25 cellular contexts compared by ENCODE assay signal in genomic region chr4:100289530-100289888, GRCh38.
DNase-seq lines count a peak whose midpoint lies in the region; ATAC-seq, FAIRE-seq and TF ChIP-seq lines count a peak whose summit lies in the region.
"Had no signal": no experiment of that assay in that cellular context is flagged by ENCODE, and none has a peak within 500 bp of the region (broad histone marks: within the 10 kb centered on the region; RNA-seq: fewer than 3 reads in every experiment).

No MANE protein-coding gene starts in this region.

- H2AK9ac ChIP-seq in IMR-90 (replicated peaks; ENCODE audit: low read depth, low read length, poor library complexity) = no peak overlapping the region

- H3K9me3 ChIP-seq in IMR-90 (ENCODE audit: control insufficient read depth, insufficient read depth, low read length) = no peaks in the 10 kb centered on the region
- no peaks in the 10 kb centered on the region for H3K9me3 ChIP-seq in keratinocyte (ENCODE audit: control insufficient read depth, low read depth, low read length)
- no peaks in the 10 kb centered on the region for H3K9me3 ChIP-seq in neuronal stem cell (replicated peaks in 1 of 2; ENCODE audit: control insufficient read depth in 2 of 2, insufficient read depth in 1 of 2, low read depth in 1 of 2, low read length in 2 of 2)
- H3K9me3 ChIP-seq in effector memory CD4-positive, alpha-beta T cell (ENCODE audit: control insufficient read depth, low read length) = no peaks in the 10 kb centered on the region
- H3K9me3 ChIP-seq: upper lobe of right lung had no signal

- POLR2A ChIA-PET in IMR-90 (lab: Charles Lee; ENCODE audit: unreplicated experiment) = no interaction called here

- H3K4me1 ChIP-seq in IMR-90 (ENCODE audit: control insufficient read depth, insufficient read depth, low read length) = peaks cover 9% of the 10 kb centered on the region
- H3K4me1 ChIP-seq in keratinocyte (ENCODE audit: control insufficient read depth, extremely low read depth, insufficient read depth, low read length) = peaks cover 36% of the 10 kb centered on the region
- peaks cover 0 to 7% of the 10 kb centered on the region in 2 donors for H3K4me1 ChIP-seq in neuronal stem cell (ENCODE audit: control insufficient read depth in 2 of 2, insufficient read depth in 1 of 2, low read depth in 1 of 2, low read length in 2 of 2)
- no peaks in the 10 kb centered on the region for H3K4me1 ChIP-seq in effector memory CD4-positive, alpha-beta T cell (ENCODE audit: control insufficient read depth, insufficient read depth, low read length, poor library complexity, severe bottlenecking)
- H3K4me1 ChIP-seq: upper lobe of right lung had no signal

- H4K20me1 ChIP-seq in IMR-90 (ENCODE audit: insufficient read depth, low read length) = no peaks in the 10 kb centered on the region
- H4K20me1 ChIP-seq in keratinocyte (ENCODE audit: control insufficient read depth, extremely low read depth, insufficient read depth, low read length) = no peaks in the 10 kb centered on the region

- H3K4me2 ChIP-seq in IMR-90 (ENCODE audit: low read depth, low read length) = no peak overlapping the region
- H3K4me2 ChIP-seq in keratinocyte (ENCODE audit: control insufficient read depth, extremely low read depth, insufficient read depth, low read depth, low read length) = no peak overlapping the region
- no peak overlapping the region for H3K4me2 ChIP-seq in neuronal stem cell (ENCODE audit: insufficient read depth, low read length, poor library complexity, severe bottlenecking)
- H3K4me2 ChIP-seq: hepatocyte had no signal

- H2AFZ ChIP-seq in IMR-90 (replicated peaks; ENCODE audit: low read length, poor library complexity) (no peak overlapping the region), keratinocyte (ENCODE audit: control insufficient read depth, low read length) (no peak overlapping the region), neuronal stem cell (ENCODE audit: low read length) (no peak overlapping the region)
- H2AFZ ChIP-seq: hepatocyte had no signal

- ATAC-seq in IMR-90 (ENCODE audit: low read depth) = peak; percentile 37; the same call in 1 of the 2 replicates
- no peak for ATAC-seq in HG02884 (IDR thresholded peaks at IDR 0.05; ENCODE audit: unreplicated experiment)
- ATAC-seq: natural killer cell treated with Interleukin-12 subunit alpha and Interleukin-12 subunit beta and Interleukin-15 and Interleukin-18, amount 100 ng/mL, for 72 hours; upper lobe of right lung had no signal

- no peak overlapping the region for H2AK5ac ChIP-seq in IMR-90 (ENCODE audit: low read depth, low read length)
- H2AK5ac ChIP-seq in neuronal stem cell (ENCODE audit: low read depth, low read length) = no peak overlapping the region

- no peak overlapping the region for H3K9ac ChIP-seq in IMR-90 (ENCODE audit: low read depth, low read length)
- H3K9ac ChIP-seq in keratinocyte (ENCODE audit: control insufficient read depth, extremely low read depth, insufficient read depth, low read length) = no peak overlapping the region
- H3K9ac ChIP-seq in neuronal stem cell (ENCODE audit: low read depth, low read length, poor library complexity) = no peak overlapping the region

- peak overlapping the region; percentile 13; the same call in 1 of the 2 replicates for H4K5ac ChIP-seq in IMR-90 (ENCODE audit: low read depth, low read length)

- H4K91ac ChIP-seq in IMR-90 (ENCODE audit: insufficient read depth, low read depth, low read length) (0 out of 2 replicates have a peak overlapping the region, but pooled peaks have one; percentile 37), neuronal stem cell (ENCODE audit: low read depth, low read length, poor library complexity) (no peak overlapping the region)

- TF ChIP-seq CTCF in IMR-90 (conservative IDR thresholded peaks at IDR 0.05; ENCODE audit: low read depth, low read length) = no peak
- TF ChIP-seq CTCF in keratinocyte (optimal IDR thresholded peaks at IDR 0.05 in 1 of 3, IDR thresholded peaks at IDR 0.05 in 1 of 3, conservative IDR thresholded peaks at IDR 0.05 in 1 of 3; ENCODE audit: extremely low read depth in 1 of 3, insufficient read depth in 2 of 3, low read length in 3 of 3) = no peak

- H3K14ac ChIP-seq in IMR-90 (replicated peaks; ENCODE audit: low read depth, low read length) (no peak overlapping the region), neuronal stem cell (ENCODE audit: low read length) (no peak overlapping the region)

- WGBS in IMR-90 (ENCODE audit: extremely low coverage in 2 of 2, insufficient read length in 1 of 2), 2 experiments = 0% methylated on average over 1 of the region's 1 CpG; no CpG with 5 or more reads in 1 of the 2 experiments
- no CpG with 5 or more reads among the region's 1 CpG for WGBS in neuronal stem cell (ENCODE audit: extremely low coverage in 2 of 2, insufficient read length in 2 of 2, insufficient replicate concordance in 1 of 2), 2 donors

- in situ Hi-C loops in IMR-90 (cut with MboI; ENCODE audit: low sequenced_read_pairs) = no loop called here

- dilution Hi-C loops in IMR-90 (cut with HindIII; ENCODE audit: low sequenced_read_pairs, unreplicated experiment) = no loop called here
- dilution Hi-C loops in keratinocyte (cut with MboI; ENCODE audit: extremely low pct_ligation_motif_present, low sequenced_read_pairs) = no loop called here

- H3K23ac ChIP-seq in IMR-90 (ENCODE audit: low read depth, low read length) (no peak overlapping the region), neuronal stem cell (ENCODE audit: low read depth, low read length, poor library complexity) (no peak overlapping the region)

- CTCF ChIA-PET in IMR-90 (lab: Yijun Ruan, JAX) = no interaction called here

- H2BK15ac ChIP-seq in IMR-90 (ENCODE audit: low read depth, low read length) = 0 out of 3 replicates have a peak overlapping the region, but pooled peaks have one; percentile 54
- H2BK15ac ChIP-seq in neuronal stem cell (ENCODE audit: low read length) = no peak overlapping the region

- peak; percentile 87 for FAIRE-seq in keratinocyte (lab: Jason Lieb, UNC)
- FAIRE-seq: A204.1, G401.6, TTC549 had no signal

- no peak overlapping the region for H3K56ac ChIP-seq in IMR-90 (ENCODE audit: extremely low read depth, insufficient read depth, low read length)

- BruUV-seq in IMR-90 (replicated peaks; lab: Mats Ljungman, UMichigan) = no TSS peak

- peak overlapping the region; percentile 89 for H2BK20ac ChIP-seq in IMR-90 (ENCODE audit: low read depth, low read length)

- no peak overlapping the region for H2BK12ac ChIP-seq in neuronal stem cell (ENCODE audit: low read length)

- peak overlapping the region; percentile 57 to 76; a peak in 3 of 4 replicates for H4K8ac ChIP-seq in IMR-90 (ENCODE audit: low read depth in 2 of 2, low read length in 2 of 2)
- no peak overlapping the region for H4K8ac ChIP-seq in neuronal stem cell (ENCODE audit: low read depth, low read length)

- H3K79me2 ChIP-seq in keratinocyte (ENCODE audit: control insufficient read depth, insufficient read depth, low read length) = no peaks in the 10 kb centered on the region
- H3K79me2 ChIP-seq: hepatocyte had no signal

- H3K79me1 ChIP-seq in IMR-90 (ENCODE audit: low read depth in 1 of 2, low read length in 2 of 2) (no peaks in the 10 kb centered on the region), neuronal stem cell (ENCODE audit: low read depth, low read length) (no peaks in the 10 kb centered on the region)

- H3K27ac ChIP-seq in IMR-90 (ENCODE audit: insufficient read depth, low read length) (no peak overlapping the region), keratinocyte (ENCODE audit: control insufficient read depth, insufficient read depth, low read length) (peak overlapping the region; percentile 74), neuronal stem cell (replicated peaks; ENCODE audit: low read length) (no peak overlapping the region)
- no peak overlapping the region for H3K27ac ChIP-seq in effector memory CD4-positive, alpha-beta T cell (ENCODE audit: insufficient read depth, low read length, poor library complexity, severe bottlenecking)
- H3K27ac ChIP-seq: C4-2B, hepatocyte, RWPE1, upper lobe of right lung had no signal

- H3K9me1 ChIP-seq in IMR-90 (ENCODE audit: insufficient read depth, low read length) (no peaks in the 10 kb centered on the region; the same call in 1 of the 2 replicates), keratinocyte (ENCODE audit: control insufficient read depth, extremely low read depth, insufficient read depth, low read length) (no peaks in the 10 kb centered on the region)

- TF ChIP-seq POLR2A in IMR-90 (IDR thresholded peaks at IDR 0.05; ENCODE audit: low read depth, low read length) = no peak

- H3K18ac ChIP-seq in IMR-90 (ENCODE audit: low read depth, low read length) (peak overlapping the region; percentile 34; the same call in 1 of the 2 replicates), neuronal stem cell (ENCODE audit: low read length) (no peak overlapping the region)

- TF ChIP-seq RAD21 in IMR-90 (IDR thresholded peaks at IDR 0.05; ENCODE audit: low read length) = no peak

- H3K4me3 ChIP-seq in IMR-90 (ENCODE audit: insufficient read depth, low read depth, low read length) = no peak overlapping the region
- H3K4me3 ChIP-seq in keratinocyte (ENCODE audit: control insufficient read depth in 2 of 3, extremely low read depth in 1 of 3, insufficient read depth in 2 of 3, low read depth in 1 of 3, low read length in 3 of 3) = no peak overlapping the region
- no peak overlapping the region for H3K4me3 ChIP-seq in neuronal stem cell (ENCODE audit: low read length in 2 of 2)
- no peak overlapping the region for H3K4me3 ChIP-seq in effector memory CD4-positive, alpha-beta T cell (ENCODE audit: insufficient read depth, low read depth, low read length, poor library complexity, severe bottlenecking)
- H3K4me3 ChIP-seq: hepatocyte, upper lobe of right lung had no signal

- peak overlapping the region; percentile 75 for H2BK120ac ChIP-seq in IMR-90 (ENCODE audit: low read depth, low read length)
- H2BK120ac ChIP-seq in neuronal stem cell (ENCODE audit: low read depth, low read length) = no peak overlapping the region

- no peaks in the 10 kb centered on the region for H3K36me3 ChIP-seq in IMR-90 (ENCODE audit: control insufficient read depth, insufficient read depth, low read length)
- no peaks in the 10 kb centered on the region for H3K36me3 ChIP-seq in keratinocyte (ENCODE audit: control insufficient read depth in 2 of 2, extremely low read depth in 1 of 2, insufficient read depth in 2 of 2, low read length in 2 of 2)
- no peaks in the 10 kb centered on the region for H3K36me3 ChIP-seq in neuronal stem cell (replicated peaks in 1 of 2; ENCODE audit: control insufficient read depth in 2 of 2, insufficient read depth in 2 of 2, low read length in 2 of 2)
- H3K36me3 ChIP-seq in effector memory CD4-positive, alpha-beta T cell (ENCODE audit: control insufficient read depth, insufficient read depth, low read length) = no peaks in the 10 kb centered on the region
- H3K36me3 ChIP-seq: upper lobe of right lung had no signal

- H3K4ac ChIP-seq in IMR-90 (ENCODE audit: low read depth, low read length) (peak overlapping the region; percentile 28; the same call in 1 of the 2 replicates), neuronal stem cell (ENCODE audit: low read length) (no peak overlapping the region)

- DNase-seq in A172 (ENCODE audit: low spot score) (peak; percentile 36), IMR-90 (no peak), astrocyte of the hippocampus (ENCODE audit: low read depth, low spot score) (peak; percentile 25), keratinocyte (ENCODE audit: low read depth, low spot score) (no peak), neuronal stem cell (ENCODE audit: low spot score) (no peak), NCI-H774 (lab: John Stamatoyannopoulos, UW) (no peak)
- no peak for DNase-seq in effector memory CD4-positive, alpha-beta T cell
- DNase-seq: activated CD4-positive, alpha-beta T cell treated with anti-CD3 and anti-CD28 coated beads, Interleukin-2, amount 10 ng/mL, durations not matched to agents 24 days and 14 days; activated CD8-positive, alpha-beta memory T cell treated with anti-CD3 and anti-CD28 coated beads, Interleukin-2, amount 50 U/mL, for 4 hours; activated effector memory CD4-positive, alpha-beta T cell treated with anti-CD3 and anti-CD28 coated beads, Interleukin-2, amount 50 U/mL, for 16 hours; caudate nucleus; effector CD4-positive, alpha-beta T cell; KBM-7; NCI-H2029; NCI-H510A; stimulated activated CD4-positive, alpha-beta T cell treated with anti-CD3 and anti-CD28 coated beads, Interleukin-4, amount 100 ng/mL, for 4 hours; upper lobe of right lung had no signal

- H2BK5ac ChIP-seq in IMR-90 (ENCODE audit: low read depth, low read length, poor library complexity, severe bottlenecking) (peak overlapping the region; percentile 25), neuronal stem cell (ENCODE audit: low read length) (no peak overlapping the region)

- intact Hi-C loops in IMR-90 (cut with micrococcal nuclease) = no loop called here

- H3K27me3 ChIP-seq in IMR-90 (ENCODE audit: control insufficient read depth, insufficient read depth, low read length) (no peaks in the 10 kb centered on the region), keratinocyte (ENCODE audit: control insufficient read depth, extremely low read depth, insufficient read depth, low read length) (no peaks in the 10 kb centered on the region), neuronal stem cell (ENCODE audit: control insufficient read depth in 3 of 3, insufficient read depth in 3 of 3, low read depth in 1 of 3, low read length in 3 of 3) (no peaks in the 10 kb centered on the region)
- H3K27me3 ChIP-seq in effector memory CD4-positive, alpha-beta T cell (replicated peaks; ENCODE audit: control insufficient read depth, insufficient read depth, low read length, poor library complexity, severe bottlenecking) = no peaks in the 10 kb centered on the region
- H3K27me3 ChIP-seq: hepatocyte, upper lobe of right lung had no signal

Comparison
In these comparisons a context has a peak if more than half of its experiments do, and no peak if none do; other contexts are left out.
1. DNase-seq: peak in A172 (single experiment) and astrocyte of the hippocampus (single experiment); none in IMR-90 (single experiment), keratinocyte (single experiment), neuronal stem cell (single experiment), NCI-H774 (single experiment) and effector memory CD4-positive, alpha-beta T cell (0 of 3).